Comparison of ENCODE assay signal across 1 cellular context in the genomic region with DNA sequence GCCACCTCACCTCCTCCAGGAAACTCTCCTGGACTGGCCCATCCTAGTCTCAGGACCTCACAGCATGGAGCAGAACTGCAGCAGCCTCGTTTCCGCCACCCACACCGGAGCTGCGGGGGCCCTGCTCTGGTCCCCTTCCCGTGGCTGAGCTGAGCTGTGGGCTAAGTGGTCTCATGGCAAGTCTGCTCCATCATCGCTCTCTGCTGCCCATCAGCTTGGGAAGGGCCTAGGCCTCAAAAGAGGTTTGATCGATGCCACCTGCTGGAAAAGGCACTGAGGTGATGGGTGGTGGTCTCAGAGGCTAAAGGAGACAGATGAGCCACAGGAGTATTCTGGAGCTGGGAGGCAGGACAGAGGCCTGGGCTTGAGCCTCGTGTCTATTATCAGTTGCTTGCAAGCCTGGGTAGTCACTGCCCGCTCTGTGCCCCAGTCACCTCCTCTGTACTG.
TF ChIP-seq lines count a peak whose summit lies in the region.

No MANE protein-coding gene starts in this region.

TF ChIP-seq in H1, 55 proteins besides CTCF, POLR2A, EP300 and RAD21:
- TF ChIP-seq SRF (IDR thresholded peaks at IDR 0.05; ENCODE audit: low read depth, low read length), result no peak
- TF ChIP-seq TAF1 (IDR thresholded peaks at IDR 0.05; ENCODE audit: low read depth, low read length), result no peak
- no peak for TF ChIP-seq POU5F1 (IDR thresholded peaks at IDR 0.05; ENCODE audit: low read depth, low read length)
- TF ChIP-seq CEBPB (IDR thresholded peaks at IDR 0.05; ENCODE audit: low read depth, low read length), result no peak
- TF ChIP-seq CBX5 (IDR thresholded peaks at IDR 0.05; ENCODE audit: low read depth, low read length), result no peak
- TF ChIP-seq, protein P1, sequence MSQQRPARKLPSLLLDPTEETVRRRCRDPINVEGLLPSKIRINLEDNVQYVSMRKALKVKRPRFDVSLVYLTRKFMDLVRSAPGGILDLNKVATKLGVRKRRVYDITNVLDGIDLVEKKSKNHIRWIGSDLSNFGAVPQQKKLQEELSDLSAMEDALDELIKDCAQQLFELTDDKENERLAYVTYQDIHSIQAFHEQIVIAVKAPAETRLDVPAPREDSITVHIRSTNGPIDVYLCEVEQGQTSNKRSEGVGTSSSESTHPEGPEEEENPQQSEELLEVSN (IDR thresholded peaks at IDR 0.05), result no peak
- no peak for TF ChIP-seq BCL11A (IDR thresholded peaks at IDR 0.05; ENCODE audit: low read depth in 2 of 2, low read length in 2 of 2)
- no peak for TF ChIP-seq GTF2F1 (IDR thresholded peaks at IDR 0.05; ENCODE audit: borderline replicate concordance, low read depth, low read length)
- no peak for TF ChIP-seq PHF8 (conservative IDR thresholded peaks at IDR 0.05; ENCODE audit: low read depth, low read length)
- TF ChIP-seq JUN (IDR thresholded peaks at IDR 0.05; ENCODE audit: low read depth, low read length), result no peak
- TF ChIP-seq, protein P2, sequence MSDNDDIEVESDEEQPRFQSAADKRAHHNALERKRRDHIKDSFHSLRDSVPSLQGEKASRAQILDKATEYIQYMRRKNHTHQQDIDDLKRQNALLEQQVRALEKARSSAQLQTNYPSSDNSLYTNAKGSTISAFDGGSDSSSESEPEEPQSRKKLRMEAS (IDR thresholded peaks at IDR 0.05), result no peak
- TF ChIP-seq SP1 (IDR thresholded peaks at IDR 0.05; ENCODE audit: low read depth, low read length), result no peak
- no peak for TF ChIP-seq CHD1 (IDR thresholded peaks at IDR 0.05; ENCODE audit: low read depth, low read length)
- TF ChIP-seq SAP30 (IDR thresholded peaks at IDR 0.05; ENCODE audit: insufficient read depth, insufficient replicate concordance, low read length), result no peak
- TF ChIP-seq RXRA (IDR thresholded peaks at IDR 0.05; ENCODE audit: insufficient read depth, low read depth, low read length), result no peak
- TF ChIP-seq, protein P3, sequence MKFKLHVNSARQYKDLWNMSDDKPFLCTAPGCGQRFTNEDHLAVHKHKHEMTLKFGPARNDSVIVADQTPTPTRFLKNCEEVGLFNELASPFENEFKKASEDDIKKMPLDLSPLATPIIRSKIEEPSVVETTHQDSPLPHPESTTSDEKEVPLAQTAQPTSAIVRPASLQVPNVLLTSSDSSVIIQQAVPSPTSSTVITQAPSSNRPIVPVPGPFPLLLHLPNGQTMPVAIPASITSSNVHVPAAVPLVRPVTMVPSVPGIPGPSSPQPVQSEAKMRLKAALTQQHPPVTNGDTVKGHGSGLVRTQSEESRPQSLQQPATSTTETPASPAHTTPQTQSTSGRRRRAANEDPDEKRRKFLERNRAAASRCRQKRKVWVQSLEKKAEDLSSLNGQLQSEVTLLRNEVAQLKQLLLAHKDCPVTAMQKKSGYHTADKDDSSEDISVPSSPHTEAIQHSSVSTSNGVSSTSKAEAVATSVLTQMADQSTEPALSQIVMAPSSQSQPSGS (IDR thresholded peaks at IDR 0.05; ENCODE audit: low read length), result no peak
- no peak for TF ChIP-seq KDM5A (IDR thresholded peaks at IDR 0.05; ENCODE audit: low read length)
- TF ChIP-seq RFX5 (IDR thresholded peaks at IDR 0.05; ENCODE audit: borderline replicate concordance, low read depth, low read length), result no peak
- TF ChIP-seq TCF12 (IDR thresholded peaks at IDR 0.05; ENCODE audit: low read depth, low read length), result no peak
TF ChIP-seq in H1: peak in this region for 0.
